ENCODE assay signal across 8 cellular contexts in genomic region chr6:16345449-16346330, GRCh38.
DNase-seq lines count a peak whose midpoint lies in the region; ATAC-seq and TF ChIP-seq lines count a peak whose summit lies in the region.

No MANE protein-coding gene starts in this region.

- TF ChIP-seq POLR2A in testis (IDR thresholded peaks at IDR 0.05): no peak

- H3K4me3 Mint-ChIP-seq in chondrocyte (ENCODE audit: unreplicated experiment): no peak overlapping the region
- no peak overlapping the region for H3K4me3 Mint-ChIP-seq in stimulated activated naive B cell treated with anti-CD40 and anti-IgM and Interleukin-4, amounts not matched to agents 10 μg/mL and 1 μg/mL and 100 μg/mL, for 72 hours

- no peaks in the 10 kb centered on the region for H3K4me1 ChIP-seq in testis

- peaks cover 3% of the 10 kb centered on the region for H3K9me3 Mint-ChIP-seq in chondrocyte (ENCODE audit: low read depth)
- no peaks in the 10 kb centered on the region for H3K9me3 Mint-ChIP-seq in stimulated activated naive B cell treated with anti-CD40 and anti-IgM and Interleukin-4, amounts not matched to agents 10 μg/mL and 1 μg/mL and 100 μg/mL, for 72 hours

- no peaks in the 10 kb centered on the region for H3K9me3 ChIP-seq in testis

- H3K27ac ChIP-seq in testis: peak overlapping the region in 1 of 2 donors; percentile 6

- H3K36me3 Mint-ChIP-seq in chondrocyte (ENCODE audit: low read depth): peaks cover 2% of the 10 kb centered on the region
- H3K36me3 Mint-ChIP-seq in stimulated activated naive B cell treated with anti-CD40 and anti-IgM and Interleukin-4, amounts not matched to agents 10 μg/mL and 1 μg/mL and 100 μg/mL, for 72 hours: peaks cover 12 to 24% of the 10 kb centered on the region in 2 donors

- H3K36me3 ChIP-seq in testis (ENCODE audit: low read depth, missing control alignments): no peaks in the 10 kb centered on the region

- no peaks in the 10 kb centered on the region for H3K27me3 Mint-ChIP-seq in chondrocyte (ENCODE audit: low read depth)
- H3K27me3 Mint-ChIP-seq in stimulated activated naive B cell treated with anti-CD40 and anti-IgM and Interleukin-4, amounts not matched to agents 10 μg/mL and 1 μg/mL and 100 μg/mL, for 72 hours: peaks cover 5 to 6% of the 10 kb centered on the region in 2 donors

- intact Hi-C loops in testis (cut with DNase I; ENCODE audit: low total_unique reads): no loop called here

- DNase-seq in DMS153 (lab: John Stamatoyannopoulos, UW) (peak; percentile 38), NCI-H1436 (lab: John Stamatoyannopoulos, UW) (peak; percentile 85), chondrocyte (ENCODE audit: low spot score) (no peak), myocyte (ENCODE audit: low read depth) (peak; percentile 86), testis (no peak)
- DNase-seq in stimulated activated naive B cell treated with anti-CD40 and anti-IgM and Interleukin-4, amounts not matched to agents 10 μg/mL and 1 μg/mL and 100 μg/mL, for 72 hours: no peak

- H3K27me3 ChIP-seq in testis: no peaks in the 10 kb centered on the region

- peak overlapping the region in 1 of 2 donors; percentile 45 for H3K4me3 ChIP-seq in testis

- no peak for ATAC-seq in stimulated activated naive B cell treated with anti-CD40 and anti-IgM and Interleukin-4, amounts not matched to agents 10 μg/mL and 1 μg/mL and 100 μg/mL, for 72 hours (replicated peaks)
- ATAC-seq in HG03139 (IDR thresholded peaks at IDR 0.05; ENCODE audit: unreplicated experiment) (no peak), GM21825 (IDR thresholded peaks at IDR 0.05; ENCODE audit: unreplicated experiment) (no peak)

- H3K27ac Mint-ChIP-seq in chondrocyte (ENCODE audit: unreplicated experiment): peak overlapping the region; percentile 83
- H3K27ac Mint-ChIP-seq in stimulated activated naive B cell treated with anti-CD40 and anti-IgM and Interleukin-4, amounts not matched to agents 10 μg/mL and 1 μg/mL and 100 μg/mL, for 72 hours: no peak overlapping the region

- peaks cover 37% of the 10 kb centered on the region for H3K4me1 Mint-ChIP-seq in chondrocyte (ENCODE audit: low read depth)
- peaks cover 4 to 7% of the 10 kb centered on the region in 2 donors for H3K4me1 Mint-ChIP-seq in stimulated activated naive B cell treated with anti-CD40 and anti-IgM and Interleukin-4, amounts not matched to agents 10 μg/mL and 1 μg/mL and 100 μg/mL, for 72 hours

- TF ChIP-seq CTCF in chondrocyte (IDR thresholded peaks at IDR 0.05) (no peak), testis (IDR thresholded peaks at IDR 0.05) (no peak)

- 38 to 48% methylated on average over 14 to 16 of the region's 16 CpGs for whole genome bisulfite sequencing in testis, 2 donors

Comparison
In these comparisons a context has a peak if more than half of its experiments do, and no peak if none do; other contexts are left out.
1. DNase-seq: peak in DMS153 (single experiment), NCI-H1436 (single experiment) and myocyte (single experiment); none in chondrocyte (single experiment), testis (single experiment) and stimulated activated naive B cell treated with anti-CD40 and anti-IgM and Interleukin-4, amounts not matched to agents 10 μg/mL and 1 μg/mL and 100 μg/mL, for 72 hours (single experiment).